22 cellular contexts compared by ENCODE assay signal in genomic region chr10:86586516-86586915, GRCh38.
DNase-seq lines count a peak whose midpoint lies in the region; ATAC-seq, FAIRE-seq and TF ChIP-seq lines count a peak whose summit lies in the region.
"Had no signal": no experiment of that assay in that cellular context is flagged by ENCODE, and none has a peak within 500 bp of the region (broad histone marks: within the 10 kb centered on the region; RNA-seq: fewer than 3 reads in every experiment).

No MANE protein-coding gene starts in this region.

- no peak overlapping the region for H2BK15ac ChIP-seq in H9 (ENCODE audit: low read depth, low read length)

- peaks cover 2 to 5% of the 10 kb centered on the region in 2 experiments; a peak in 2 of 4 replicates for H3K4me1 Mint-ChIP-seq in H9

- DNase-seq in H9 (peak; percentile 24), caudate nucleus (lab: John Stamatoyannopoulos, UW) (peak in 42 of 61 donors; percentile 3 to 66 (median 26)), inferior parietal cortex (ENCODE audit: extremely low spot score) (peak; percentile 55), putamen (ENCODE audit: low spot score) (peak; percentile 52), HTR-8/SVneo (ENCODE audit: insufficient read length, low spot score) (no peak), GOT3 (lab: John Stamatoyannopoulos, UW) (no peak)
- DNase-seq in effector CD4-positive, alpha-beta T cell, result no peak
- DNase-seq: DMS 273 treated with DMSO at 0.1 percent for 48 hours; NCI-H1436; NCI-H2029; NCI-H2171; NCI-H446 treated with DMSO at 0.1 percent for 48 hours; NK-92 treated with Interleukin-12 subunit alpha and Interleukin-12 subunit beta, amount 100 ng/mL, for 24 hours; OCI-M1; RPMI8226; SIG-M5 had no signal

- no peak overlapping the region for H3K18ac ChIP-seq in H9 (ENCODE audit: insufficient read length, low read depth, low read length)

- no peak overlapping the region for H3K56ac ChIP-seq in H9 (ENCODE audit: insufficient read length, low read depth, low read length)

- H3K4me2 ChIP-seq in H9 (ENCODE audit: insufficient read depth, insufficient read length, low read length), result no peak overlapping the region
- H3K4me2 ChIP-seq: A549 had no signal

- H4K5ac ChIP-seq in H9 (ENCODE audit: insufficient read length, low read depth, low read length), result no peak overlapping the region

- no peak overlapping the region for H2AFZ ChIP-seq in H9 (ENCODE audit: low read length)

- no peak overlapping the region for H2BK120ac ChIP-seq in H9 (ENCODE audit: low read depth, low read length, poor library complexity, severe bottlenecking)

- H3K27ac Mint-ChIP-seq in H9, result no peak overlapping the region; a peak in 1 of 7 replicates

- H2BK5ac ChIP-seq in H9 (ENCODE audit: insufficient read length, low read length), result no peak overlapping the region

- H3K4me3 Mint-ChIP-seq in H9, result no peak overlapping the region

- no peaks in the 10 kb centered on the region for H3K9me3 ChIP-seq in H9 (ENCODE audit: control insufficient read depth, low read depth, low read length)
- H3K9me3 ChIP-seq: A549 had no signal

- H3K27me3 Mint-ChIP-seq in H9 (ENCODE audit: low read depth), result peaks cover 4% of the 10 kb centered on the region

- no CpG with 5 or more reads among the region's 4 CpGs for WGBS in H9 (ENCODE audit: extremely low coverage, insufficient read length, low lambda C conversion rate)

- H3K79me1 ChIP-seq in H9 (ENCODE audit: insufficient read depth, low read depth, low read length, poor library complexity, severe bottlenecking), result no peaks in the 10 kb centered on the region

- H3K23me2 ChIP-seq in H9 (ENCODE audit: insufficient read length, low read depth, low read length, poor library complexity, severe bottlenecking), result no peaks in the 10 kb centered on the region

- no peak overlapping the region for H4K91ac ChIP-seq in H9 (ENCODE audit: insufficient read length, low read depth, low read length)

- H3K36me3 Mint-ChIP-seq in H9 (ENCODE audit: insufficient read depth in 1 of 3, low read depth in 3 of 3), result 0 out of 7 replicates have a peak, but pooled peaks cover 0 to 4% (median 0%) of the 10 kb centered on the region in 3 experiments

- no peak overlapping the region for H3T11ph ChIP-seq in H9 (ENCODE audit: low read length)

- no peak overlapping the region for H2AK5ac ChIP-seq in H9 (ENCODE audit: insufficient read length, low read length)

- H3K27ac ChIP-seq in H9 (ENCODE audit: insufficient read length, low read depth, low read length), result no peak overlapping the region
- peak overlapping the region; percentile 36 for H3K27ac ChIP-seq in caudate nucleus (ENCODE audit: low read depth, low read length)
- H3K27ac ChIP-seq: C4-2B, HL-60 had no signal

- H3K9me3 Mint-ChIP-seq in H9, result peaks cover 0 to 7% of the 10 kb centered on the region in 2 experiments; a peak in 2 of 5 replicates

- H3K9ac ChIP-seq in H9 (ENCODE audit: extremely low read depth, insufficient read length, low read length), result no peak overlapping the region

- H3K14ac ChIP-seq in H9 (ENCODE audit: insufficient read depth, low read length), result no peak overlapping the region

- H2BK20ac ChIP-seq in H9 (ENCODE audit: low read depth, low read length, poor library complexity, severe bottlenecking), result no peak overlapping the region

- no peak overlapping the region for H4K8ac ChIP-seq in H9 (replicated peaks; ENCODE audit: insufficient read length, low read depth, low read length)

- H3K4me1 ChIP-seq in H9 (ENCODE audit: insufficient read depth, low read length), result no peaks in the 10 kb centered on the region

- ATAC-seq in GM21390 (IDR thresholded peaks at IDR 0.05; ENCODE audit: unreplicated experiment), result no peak

- no peaks in the 10 kb centered on the region for H3K79me2 ChIP-seq in H9 (ENCODE audit: insufficient read depth, low read length)

- H3K23ac ChIP-seq in H9 (ENCODE audit: insufficient read length, low read depth, low read length), result no peak overlapping the region

- TF ChIP-seq CTCF in H9 (conservative IDR thresholded peaks at IDR 0.05), result no peak

- H3K4ac ChIP-seq in H9 (ENCODE audit: low read depth, low read length), result no peak overlapping the region

- no peak overlapping the region for H2BK12ac ChIP-seq in H9 (ENCODE audit: insufficient read length, low read depth, low read length)

- H3K27me3 ChIP-seq in H9 (ENCODE audit: insufficient read depth, low read length), result no peaks in the 10 kb centered on the region

- no peaks in the 10 kb centered on the region for H4K20me1 ChIP-seq in H9 (ENCODE audit: control insufficient read depth, insufficient read depth, insufficient read length)

- no peak for FAIRE-seq in HTR-8/SVneo (lab: Jason Lieb, UNC)
- FAIRE-seq: A549, GM12892, H1 had no signal

Comparison
In these comparisons a context has a peak if more than half of its experiments do, and no peak if none do; other contexts are left out.
1. DNase-seq: peak in H9 (single experiment), caudate nucleus (42 of 61), inferior parietal cortex (single experiment) and putamen (single experiment); none in HTR-8/SVneo (single experiment), GOT3 (single experiment) and effector CD4-positive, alpha-beta T cell (single experiment).